In the genomic region with DNA sequence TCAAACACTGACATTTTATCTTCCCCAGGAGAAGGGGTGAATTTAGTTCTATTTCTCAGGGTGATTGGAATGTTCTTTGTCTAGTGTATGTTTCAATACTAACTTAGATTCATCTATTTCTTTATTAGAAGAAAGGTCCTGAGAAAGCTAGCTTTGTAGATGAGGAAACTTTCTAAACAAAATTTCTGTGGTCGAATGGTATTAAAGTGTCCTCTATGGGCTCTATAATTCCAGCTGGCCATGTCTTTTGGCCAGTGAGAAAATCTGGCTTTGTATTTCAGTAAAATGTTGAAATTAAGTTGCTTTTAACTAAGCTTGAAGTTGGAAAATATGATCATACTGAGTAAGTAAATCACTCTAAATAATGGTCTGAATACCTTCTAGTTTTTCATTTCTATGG, we compare ENCODE assay signal across 23 cellular contexts.
"Had no signal": no experiment of that assay in that cellular context is flagged by ENCODE, and none has a peak within 500 bp of the region (broad histone marks: within the 10 kb centered on the region; RNA-seq: fewer than 3 reads in every experiment).

No MANE protein-coding gene starts in this region.

- H3K27me3 ChIP-seq: SJSA1 had no signal

- H3K9ac ChIP-seq: KMS-11 had no signal

- H3K36me3 Mint-ChIP-seq: IgD-negative memory B cell had no signal

- DNase-seq: Kasumi-1, MM.1S, NCI-H1092 treated with DMSO at 0.1 percent for 48 hours, NCI-H1436, NCI-H187, NCI-H2029, NCI-H2081 treated with DMSO at 0.1 percent for 48 hours, NCI-H2171, NCI-H226, NCI-H446, NCI-H510A, NCI-H524 treated with DMSO at 0.1 percent for 48 hours, NCI-H69, NCI-H774, Right ventricle myocardium superior, RPMI8226, SIG-M5 had no signal

- H3K4me1 Mint-ChIP-seq: IgD-negative memory B cell had no signal

- H3K4me3 ChIP-seq: K562, SJSA1, SK-N-MC had no signal

- ATAC-seq: HepG2, K562 had no signal

- H3K9me3 Mint-ChIP-seq: IgD-negative memory B cell had no signal

- H3K9me3 ChIP-seq: SJSA1 had no signal

- H3K4me2 ChIP-seq: KMS-11 had no signal

- H3K4me3 Mint-ChIP-seq: IgD-negative memory B cell had no signal

- H3K36me3 ChIP-seq: SJSA1 had no signal

- H3K27ac Mint-ChIP-seq: IgD-negative memory B cell had no signal

- H3K27ac ChIP-seq: KMS-11, SJSA1, SK-N-MC had no signal
